Comparison of ENCODE assay signal across 8 cellular contexts in the genomic region with DNA sequence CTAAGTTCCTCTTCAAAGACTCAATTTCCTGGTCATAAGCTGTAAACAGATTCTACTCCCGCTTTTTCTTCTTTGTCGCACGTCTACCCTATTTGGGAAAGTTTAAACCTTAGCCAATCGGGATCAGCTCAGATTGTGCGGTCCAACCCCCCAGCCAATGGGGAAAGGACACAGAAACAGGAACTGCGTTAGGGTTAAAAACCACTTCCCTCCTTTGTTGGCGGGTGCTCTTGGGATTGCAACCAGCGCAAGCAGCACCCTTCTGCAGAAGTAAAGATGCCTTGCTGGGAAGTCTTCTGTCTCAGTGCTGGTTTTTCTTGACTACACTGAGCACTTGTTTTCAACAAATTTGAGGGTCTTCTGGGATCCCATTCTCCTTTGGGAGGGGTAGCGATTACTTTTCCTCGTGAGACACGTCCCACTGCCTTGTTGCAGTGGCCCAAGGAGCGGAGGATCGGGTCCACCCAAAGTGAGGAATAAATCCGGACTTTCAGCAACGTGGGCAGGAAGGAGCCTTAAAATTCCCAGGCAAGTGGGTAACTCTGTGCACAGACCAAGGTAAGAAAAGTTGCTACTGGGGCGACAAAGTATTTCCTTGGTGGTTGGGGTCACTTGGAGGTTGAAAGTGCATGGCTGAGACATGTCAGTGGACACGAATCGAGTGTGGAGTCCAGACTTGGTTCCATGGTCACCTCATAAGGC. TPM values are rescaled to one million over a fixed set of nuclear protein-coding genes. Genes with fewer than 3 reads are reported as not detected.
A peak's percentile ranks its signal among the peaks of the same experiment; 100 is the strongest.
DNase-seq lines count a peak whose midpoint lies in the region; ATAC-seq and TF ChIP-seq lines count a peak whose summit lies in the region.

No MANE protein-coding gene starts in this region.

- no peak for TF ChIP-seq POLR2A in suprapubic skin (IDR thresholded peaks at IDR 0.05)

- TF ChIP-seq CTCF in suprapubic skin (IDR thresholded peaks at IDR 0.05): no peak

- no peaks in the 10 kb centered on the region for H3K9me3 ChIP-seq in suprapubic skin

- H3K36me3 ChIP-seq in suprapubic skin: peaks cover 12% of the 10 kb centered on the region

- H3K27ac Mint-ChIP-seq in activated naive CD4-positive, alpha-beta T cell treated with anti-CD3 and anti-CD28 coated beads, Interleukin-2, amount 50 U/mL, for 72 hours: peak overlapping the region; percentile 94 to 95

- WGBS in suprapubic skin: 94% methylated on average over 18 of the region's 18 CpGs

- DNase-seq in NCI-H2171 treated with DMSO at 0.1 percent for 48 hours (lab: John Stamatoyannopoulos, UW) (peak; percentile 17), NCI-H2171 (lab: John Stamatoyannopoulos, UW) (no peak), islet precursor cell (peak; percentile 95), suprapubic skin (ENCODE audit: low spot score in 2 of 2) (no peak), SW480 (ENCODE audit: low spot score) (no peak), NCI-H524 (lab: John Stamatoyannopoulos, UW) (no peak), NCI-H2081 (lab: John Stamatoyannopoulos, UW) (no peak)
- no peak for DNase-seq in activated naive CD4-positive, alpha-beta T cell treated with anti-CD3 and anti-CD28 coated beads, Interleukin-2, amount 50 U/mL, for 72 hours (ENCODE audit: low spot score in 2 of 2)

- peak overlapping the region; percentile 85 for H3K4me3 ChIP-seq in suprapubic skin

- no peak for ATAC-seq in activated naive CD4-positive, alpha-beta T cell treated with anti-CD3 and anti-CD28 coated beads, Interleukin-2, amount 50 U/mL, for 72 hours

- TF ChIP-seq EP300 in suprapubic skin (IDR thresholded peaks at IDR 0.05): no peak

- H3K36me3 Mint-ChIP-seq in activated naive CD4-positive, alpha-beta T cell treated with anti-CD3 and anti-CD28 coated beads, Interleukin-2, amount 50 U/mL, for 72 hours: peaks cover 27 to 36% of the 10 kb centered on the region in 2 donors

- peak overlapping the region; percentile 98 for H3K27ac ChIP-seq in suprapubic skin

- H3K27me3 ChIP-seq in suprapubic skin: no peaks in the 10 kb centered on the region

- H3K9me3 Mint-ChIP-seq in activated naive CD4-positive, alpha-beta T cell treated with anti-CD3 and anti-CD28 coated beads, Interleukin-2, amount 50 U/mL, for 72 hours: peaks cover 5 to 12% of the 10 kb centered on the region in 2 donors

- H3K4me1 ChIP-seq in suprapubic skin: peaks cover 36% of the 10 kb centered on the region

RNA-seq across cellular contexts. Expression of gene YPEL3, which starts 1.0 kb away (rescaled TPM):
- 100 to 1,000 TPM in 1 of 2 donors, 10 to 100 TPM in 1; 24.0 to 112 TPM for total RNA-seq in activated naive CD4-positive, alpha-beta T cell treated with anti-CD3 and anti-CD28 coated beads, Interleukin-2, amount 50 U/mL, for 72 hours
- total RNA-seq in suprapubic skin: 100 to 1,000 TPM; 138 to 197 (median 195) TPM

RNA-seq across cellular contexts. Expression of gene TBX6, which starts 5.3 kb away (rescaled TPM):
- 1 to 10 TPM; 3.9 to 5.7 TPM for total RNA-seq in activated naive CD4-positive, alpha-beta T cell treated with anti-CD3 and anti-CD28 coated beads, Interleukin-2, amount 50 U/mL, for 72 hours
- total RNA-seq in suprapubic skin: 1 to 10 TPM; 2.7 to 7.6 (median 4.7) TPM

RNA-seq across cellular contexts. Expression of gene GDPD3, which starts 16.3 kb away (rescaled TPM):
- total RNA-seq in activated naive CD4-positive, alpha-beta T cell treated with anti-CD3 and anti-CD28 coated beads, Interleukin-2, amount 50 U/mL, for 72 hours: 10 to 100 TPM; 16.7 to 25.8 TPM
- 10 to 100 TPM in 3 of 4 donors, 1 to 10 TPM in 1; 8.7 to 40.0 (median 12.5) TPM for total RNA-seq in suprapubic skin

RNA-seq across cellular contexts. Expression of gene PPP4C, which starts 21.2 kb away (rescaled TPM):
- total RNA-seq in activated naive CD4-positive, alpha-beta T cell treated with anti-CD3 and anti-CD28 coated beads, Interleukin-2, amount 50 U/mL, for 72 hours: 100 to 1,000 TPM; 130 to 136 TPM
- total RNA-seq in suprapubic skin: 10 to 100 TPM; 52.0 to 66.0 (median 61.2) TPM

RNA-seq across cellular contexts. Expression of gene MAPK3, which starts 26.0 kb away (rescaled TPM):
- 100 to 1,000 TPM in 1 of 2 donors, 10 to 100 TPM in 1; 81.0 to 126 TPM for total RNA-seq in activated naive CD4-positive, alpha-beta T cell treated with anti-CD3 and anti-CD28 coated beads, Interleukin-2, amount 50 U/mL, for 72 hours
- 10 to 100 TPM; 34.1 to 62.4 (median 60.1) TPM for total RNA-seq in suprapubic skin

Comparison
In these comparisons a context has a peak if more than half of its experiments do, and no peak if none do; other contexts are left out.
1. DNase-seq: peak in NCI-H2171 treated with DMSO at 0.1 percent for 48 hours (single experiment) and islet precursor cell (single experiment); none in NCI-H2171 (single experiment), activated naive CD4-positive, alpha-beta T cell treated with anti-CD3 and anti-CD28 coated beads, Interleukin-2, amount 50 U/mL, for 72 hours (0 of 2), suprapubic skin (0 of 2), SW480 (single experiment), NCI-H524 (0 of 2) and NCI-H2081 (0 of 2).